In genomic region chr2:188588235-188588634, GRCh38 we compare ENCODE assay signal across 22 cellular contexts.
DNase-seq lines count a peak whose midpoint lies in the region; FAIRE-seq and TF ChIP-seq lines count a peak whose summit lies in the region.
"Had no signal": no experiment of that assay in that cellular context is flagged by ENCODE, and none has a peak within 500 bp of the region (broad histone marks: within the 10 kb centered on the region; RNA-seq: fewer than 3 reads in every experiment).

No MANE protein-coding gene starts in this region.

- H3K36me3 ChIP-seq in SJSA1 (peaks cover 14% of the 10 kb centered on the region), smooth muscle cell (ENCODE audit: low read depth) (peaks cover 3% of the 10 kb centered on the region), BE2C (no peaks in the 10 kb centered on the region)
- H3K36me3 ChIP-seq: BLaER1 had no signal

- H3K4me3 ChIP-seq in SJSA1 = no peak overlapping the region
- no peak overlapping the region for H3K4me3 ChIP-seq in smooth muscle cell
- H3K4me3 ChIP-seq in BE2C (ENCODE audit: low read depth, low read length) = no peak overlapping the region
- H3K4me3 ChIP-seq: BLaER1, SJCRH30 had no signal

- DNase-seq in SJSA1 (ENCODE audit: low read depth in 1 of 2, low spot score in 2 of 2) = no peak
- peak; percentile 50 for DNase-seq in fibroblast of peridontal ligament (ENCODE audit: extremely low read depth)
- DNase-seq in smooth muscle cell (lab: John Stamatoyannopoulos, UW; ENCODE audit: unreplicated experiment) = no peak
- DNase-seq in GM10266 (ENCODE audit: extremely low spot score) = no peak
- DNase-seq in BE2C = no peak
- no peak for DNase-seq in superior temporal gyrus (ENCODE audit: extremely low spot score)
- DNase-seq: Caco-2; CD4-positive, alpha-beta memory T cell; DMS 273 treated with DMSO at 0.1 percent for 48 hours; DMS79 treated with DMSO at 0.1 percent for 48 hours; Kasumi-1; NCI-H1694; NCI-H2081; NCI-H2171; NCI-H345; NCI-H524 treated with DMSO at 0.1 percent for 48 hours; NCI-H82; SJCRH30 had no signal

- TF ChIP-seq CTCF in smooth muscle cell (IDR thresholded peaks at IDR 0.05; ENCODE audit: borderline replicate concordance, insufficient read depth, poor library complexity, severe bottlenecking) = no peak
- no peak for TF ChIP-seq CTCF in GM10266 (IDR thresholded peaks at IDR 0.05; ENCODE audit: control insufficient read depth, insufficient read depth, low read depth, missing control alignments)
- no peak for TF ChIP-seq CTCF in BE2C (IDR thresholded peaks at IDR 0.05; ENCODE audit: low read depth, low read length)

- H3K4me1 ChIP-seq in SJSA1 (replicated peaks) = 0 out of 2 replicates have a peak, but pooled peaks cover 6% of the 10 kb centered on the region
- H3K4me1 ChIP-seq in smooth muscle cell (ENCODE audit: low read depth) = no peaks in the 10 kb centered on the region
- no peaks in the 10 kb centered on the region for H3K4me1 ChIP-seq in BE2C
- H3K4me1 ChIP-seq: BLaER1, Caco-2, SJCRH30 had no signal

- no peaks in the 10 kb centered on the region for H3K79me2 ChIP-seq in smooth muscle cell (ENCODE audit: low read depth)

- H2AFZ ChIP-seq in smooth muscle cell (ENCODE audit: low read depth) = no peak overlapping the region

- H3K9me3 ChIP-seq in SJSA1 (replicated peaks) (no peaks in the 10 kb centered on the region), smooth muscle cell (replicated peaks; ENCODE audit: low read depth) (no peaks in the 10 kb centered on the region), BE2C (no peaks in the 10 kb centered on the region)
- H3K9me3 ChIP-seq: BLaER1, Caco-2, SJCRH30 had no signal

- H3F3A ChIP-seq in smooth muscle cell (ENCODE audit: low read depth) = no peaks in the 10 kb centered on the region

- FAIRE-seq in G401.6 (lab: Jason Lieb, UNC) = peak; percentile 70
- FAIRE-seq: GM12892, H1 had no signal

- H3K27me3 ChIP-seq in SJSA1 (replicated peaks) (no peaks in the 10 kb centered on the region), smooth muscle cell (ENCODE audit: low read depth) (no peaks in the 10 kb centered on the region), BE2C (no peaks in the 10 kb centered on the region)
- H3K27me3 ChIP-seq: BLaER1, SJCRH30 had no signal

- no peaks in the 10 kb centered on the region for H4K20me1 ChIP-seq in smooth muscle cell (ENCODE audit: low read depth)
- H4K20me1 ChIP-seq: BLaER1 had no signal

- H3K27ac ChIP-seq in SJSA1 = peak overlapping the region; percentile 23
- peak overlapping the region; percentile 18 for H3K27ac ChIP-seq in smooth muscle cell (ENCODE audit: low read depth)
- H3K27ac ChIP-seq: BLaER1, SJCRH30 had no signal

- H3K9ac ChIP-seq in smooth muscle cell (ENCODE audit: low read depth) = no peak overlapping the region
- H3K9ac ChIP-seq: BLaER1 had no signal

- H3K4me2 ChIP-seq in smooth muscle cell = no peak overlapping the region
- H3K4me2 ChIP-seq: BLaER1 had no signal
